17 cellular contexts compared by ENCODE assay signal in genomic region chr14:96352708-96353107, GRCh38. TPM values are rescaled to one million over a fixed set of nuclear protein-coding genes. Genes with fewer than 3 reads are reported as not detected.
"Had no signal": no experiment of that assay in that cellular context is flagged by ENCODE, and none has a peak within 500 bp of the region (broad histone marks: within the 10 kb centered on the region; RNA-seq: fewer than 3 reads in every experiment).

No MANE protein-coding gene starts in this region.

- H3K27me3 Mint-ChIP-seq: stimulated activated naive B cell treated with anti-CD40 and anti-IgM and Interleukin-4, amounts not matched to agents 10 μg/mL and 1 μg/mL and 100 μg/mL, for 72 hours; stimulated activated naive CD8-positive, alpha-beta T cell treated with anti-CD3 and anti-CD28 coated beads, Interleukin-15, amount 100 ng/mL, for 72 hours had no signal

- H3K4me3 Mint-ChIP-seq: natural killer cell; neural crest cell; stimulated activated naive B cell treated with anti-CD40 and anti-IgM and Interleukin-4, amounts not matched to agents 10 μg/mL and 1 μg/mL and 100 μg/mL, for 72 hours; stimulated activated naive CD8-positive, alpha-beta T cell treated with anti-CD3 and anti-CD28 coated beads, Interleukin-15, amount 100 ng/mL, for 72 hours had no signal

- H3K4me1 Mint-ChIP-seq: neural crest cell had no signal

- H3K36me3 ChIP-seq: colonic mucosa, gastrocnemius medialis, upper lobe of right lung, vagina had no signal

- DNase-seq: colonic mucosa; dermis blood vessel endothelial cell; gastrocnemius medialis; mammary epithelial cell; natural killer cell; posterior cingulate gyrus; stimulated activated CD4-positive, alpha-beta T cell treated with anti-CD3 and anti-CD28 coated beads, Interleukin-2, amount 100 ng/mL, for 24 hours; stimulated activated CD4-positive, alpha-beta T cell treated with anti-CD3 and anti-CD28 coated beads, Interleukin-4, amount 100 ng/mL, for 4 hours; stimulated activated naive B cell treated with anti-CD40 and anti-IgM and Interleukin-4, amounts not matched to agents 10 μg/mL and 1 μg/mL and 100 μg/mL, for 72 hours; stimulated activated naive CD8-positive, alpha-beta T cell treated with anti-CD3 and anti-CD28 coated beads, Interleukin-15, amount 100 ng/mL, for 72 hours; testis; upper lobe of right lung had no signal

- H3K27ac Mint-ChIP-seq: natural killer cell; stimulated activated naive B cell treated with anti-CD40 and anti-IgM and Interleukin-4, amounts not matched to agents 10 μg/mL and 1 μg/mL and 100 μg/mL, for 72 hours; stimulated activated naive CD8-positive, alpha-beta T cell treated with anti-CD3 and anti-CD28 coated beads, Interleukin-15, amount 100 ng/mL, for 72 hours had no signal

- H3K9me3 ChIP-seq: colonic mucosa, gastrocnemius medialis, testis, tibial nerve, upper lobe of right lung, vagina had no signal

- H3K4me1 ChIP-seq: colonic mucosa, testis, upper lobe of right lung had no signal

- H3K9me3 Mint-ChIP-seq: natural killer cell; neural crest cell; stimulated activated naive CD8-positive, alpha-beta T cell treated with anti-CD3 and anti-CD28 coated beads, Interleukin-15, amount 100 ng/mL, for 72 hours had no signal

- H3K4me3 ChIP-seq: colonic mucosa, gastrocnemius medialis, skin epidermis, testis, tibial nerve, upper lobe of right lung, vagina had no signal

- H3K36me3 Mint-ChIP-seq: natural killer cell had no signal

- H3K27me3 ChIP-seq: colonic mucosa, gastrocnemius medialis, testis, tibial nerve, upper lobe of right lung, vagina had no signal

RNA-seq across cellular contexts. Expression of gene AK7, which starts 39.2 kb away (rescaled TPM):
- total RNA-seq: natural killer cell, osteocyte had no signal
